8 cellular contexts compared by ENCODE assay signal in genomic region chr21:31730687-31731111, GRCh38. TPM values are rescaled to one million over a fixed set of nuclear protein-coding genes. Genes with fewer than 3 reads are reported as not detected.
A peak's percentile ranks its signal among the peaks of the same experiment; 100 is the strongest.
DNase-seq lines count a peak whose midpoint lies in the region; ATAC-seq, FAIRE-seq and TF ChIP-seq lines count a peak whose summit lies in the region.

No MANE protein-coding gene starts in this region.

- no peak for ATAC-seq in GM19452 (IDR thresholded peaks at IDR 0.05; ENCODE audit: unreplicated experiment)

- intact Hi-C loops in A673 (cut with micrococcal nuclease; ENCODE audit: unreplicated experiment) (no loop called here), esophagus squamous epithelium (cut with DNase I) (no loop called here)

- peaks cover 28% of the 10 kb centered on the region for H3K4me1 ChIP-seq in A673 (ENCODE audit: insufficient read depth, low read length, poor library complexity, severe bottlenecking)
- peaks cover 10 to 67% (median 34%) of the 10 kb centered on the region in 3 donors for H3K4me1 ChIP-seq in esophagus squamous epithelium

- H3K9me3 Mint-ChIP-seq in nephron progenitor cell, result no peaks in the 10 kb centered on the region

- peak overlapping the region; percentile 73 for H3K27ac Mint-ChIP-seq in nephron progenitor cell

- WGBS in esophagus squamous epithelium, 2 donors, result 0% methylated on average over 14 to 16 of the region's 17 CpGs

- no peaks in the 10 kb centered on the region for H3K36me3 ChIP-seq in A673 (ENCODE audit: insufficient read depth, low read length, poor library complexity, severe bottlenecking)
- no peaks in the 10 kb centered on the region; the same call in 1 of the 2 replicates for H3K36me3 ChIP-seq in GM06990 (ENCODE audit: control insufficient read depth, insufficient read depth, low read length)
- H3K36me3 ChIP-seq in SK-N-MC (ENCODE audit: insufficient read depth, low read length), result peaks cover 35% of the 10 kb centered on the region
- H3K36me3 ChIP-seq in esophagus squamous epithelium, result no peaks in the 10 kb centered on the region

- POLR2A ChIA-PET in A673 (lab: Charles Lee; ENCODE audit: low non-redundant PET), result no interaction called here

- DNase-seq in A673 (ENCODE audit: low spot score) (peak; percentile 52), GM06990 (ENCODE audit: extremely low read depth, insufficient read length) (no peak), SK-N-MC (ENCODE audit: low read depth, low spot score) (no peak), esophagus squamous epithelium (lab: John Stamatoyannopoulos, UW) (no peak), nephron progenitor cell (peak; percentile 20), H54 (ENCODE audit: insufficient read length, low spot score) (no peak), mesenteric fat pad (ENCODE audit: low spot score) (no peak)

- no peak overlapping the region for H3K4me3 Mint-ChIP-seq in nephron progenitor cell

- peak overlapping the region; percentile 86 for H3K9ac ChIP-seq in SK-N-MC (ENCODE audit: insufficient read length)

- peaks cover 10% of the 10 kb centered on the region for H3K4me1 Mint-ChIP-seq in nephron progenitor cell

- peaks cover 4% of the 10 kb centered on the region for H3K27me3 Mint-ChIP-seq in nephron progenitor cell (ENCODE audit: low read depth, poor library complexity)

- TF ChIP-seq POLR2A in esophagus squamous epithelium (IDR thresholded peaks at IDR 0.05), result no peak
- no peak for TF ChIP-seq POLR2A in H54 (IDR thresholded peaks at IDR 0.05; ENCODE audit: low read depth, low read length)

- CTCF ChIA-PET in A673 (lab: Charles Lee), result no interaction called here

- H3K9me3 ChIP-seq in A673 (ENCODE audit: low read depth, low read length, poor library complexity, severe bottlenecking) (no peaks in the 10 kb centered on the region), SK-N-MC (ENCODE audit: low read depth, low read length) (peaks cover 6% of the 10 kb centered on the region; the same call in 1 of the 2 replicates), esophagus squamous epithelium (no peaks in the 10 kb centered on the region)

- H3K4me3 ChIP-seq in A673 (ENCODE audit: low read depth, low read length, poor library complexity, severe bottlenecking) (peak overlapping the region; percentile 98), GM06990 (replicated peaks; ENCODE audit: low read depth, low read length) (peak overlapping the region; percentile 90), SK-N-MC (peak overlapping the region; percentile 96), esophagus squamous epithelium (peak overlapping the region; percentile 71 to 89 (median 80))

- no peaks in the 10 kb centered on the region for H3K36me3 Mint-ChIP-seq in nephron progenitor cell (ENCODE audit: low read depth)

- H3K27ac ChIP-seq in A673 (ENCODE audit: low read depth, low read length, poor library complexity, severe bottlenecking), result peak overlapping the region; percentile 97
- no peak overlapping the region for H3K27ac ChIP-seq in SK-N-MC
- peak overlapping the region; percentile 94 to 99 (median 96) for H3K27ac ChIP-seq in esophagus squamous epithelium

- TF ChIP-seq CTCF in A673 (conservative IDR thresholded peaks at IDR 0.05; ENCODE audit: low read depth, low read length) (no peak), GM06990 (IDR thresholded peaks at IDR 0.05; ENCODE audit: insufficient read depth, low read length, poor library complexity, severe bottlenecking) (no peak), esophagus squamous epithelium (IDR thresholded peaks at IDR 0.05) (no peak), nephron progenitor cell (IDR thresholded peaks at IDR 0.05) (no peak)

- BruUV-seq in A673 (replicated peaks; lab: Mats Ljungman, UMichigan), result no TSS peak

- H3K27me3 ChIP-seq in A673 (replicated peaks; ENCODE audit: insufficient read depth, low read depth, low read length, poor library complexity) (no peaks in the 10 kb centered on the region), GM06990 (replicated peaks; ENCODE audit: control insufficient read depth, insufficient read depth, low read length) (no peaks in the 10 kb centered on the region), esophagus squamous epithelium (no peaks in the 10 kb centered on the region)

- no peak for FAIRE-seq in H54 (lab: Jason Lieb, UNC)

RNA-seq across cellular contexts. Expression of gene SCAF4, which starts 1.2 kb away (rescaled TPM):
- 57.0 and 58.0 TPM in 2 replicates for total RNA-seq in A673 (2021)
- 10 to 100 TPM in 3 of 4 donors, 1 to 10 TPM in 1; 8.3 to 18.1 (median 15.0) TPM for total RNA-seq in esophagus squamous epithelium
- total RNA-seq in mesenteric fat pad, result 31.8 TPM

Comparison
In these comparisons a context has a peak if more than half of its experiments do, and no peak if none do; other contexts are left out.
1. DNase-seq: peak in A673 (single experiment) and nephron progenitor cell (single experiment); none in GM06990 (single experiment), SK-N-MC (single experiment), esophagus squamous epithelium (single experiment), H54 (single experiment) and mesenteric fat pad (single experiment).
2. Peak in every context shown above with its lines, with median percentiles within 50 percentile points of each other: H3K4me3 ChIP-seq.